ENCODE assay signal across 19 cellular contexts in genomic region chr9:79757074-79757473, GRCh38.
DNase-seq lines count a peak whose midpoint lies in the region; ATAC-seq and TF ChIP-seq lines count a peak whose summit lies in the region.
"Had no signal": no experiment of that assay in that cellular context is flagged by ENCODE, and none has a peak within 500 bp of the region (broad histone marks: within the 10 kb centered on the region; RNA-seq: fewer than 3 reads in every experiment).

No MANE protein-coding gene starts in this region.

- no peak overlapping the region for H3K56ac ChIP-seq in IMR-90 (ENCODE audit: extremely low read depth, insufficient read depth, low read length)

- no peak overlapping the region for H2AK5ac ChIP-seq in IMR-90 (ENCODE audit: low read depth, low read length)

- H2BK15ac ChIP-seq in IMR-90 (ENCODE audit: low read depth, low read length), result no peak overlapping the region

- POLR2A ChIA-PET in IMR-90 (lab: Charles Lee; ENCODE audit: unreplicated experiment), result no interaction called here

- intact Hi-C loops in IMR-90 (cut with micrococcal nuclease), result no loop called here

- H3K27me3 Mint-ChIP-seq in memory B cell, result no peaks in the 10 kb centered on the region
- H3K27me3 Mint-ChIP-seq: CD4-positive, CD25-positive, alpha-beta regulatory T cell had no signal

- TF ChIP-seq CTCF in IMR-90 (conservative IDR thresholded peaks at IDR 0.05; ENCODE audit: low read depth, low read length) (no peak), brain microvascular endothelial cell (IDR thresholded peaks at IDR 0.05; ENCODE audit: low read depth, low read length, missing control alignments) (no peak), hepatocyte (IDR thresholded peaks at IDR 0.05; ENCODE audit: poor library complexity) (no peak)

- ATAC-seq in IMR-90 (ENCODE audit: low read depth) (peak; percentile 66), memory B cell (ENCODE audit: low read depth) (no peak), HG03175 (IDR thresholded peaks at IDR 0.05; ENCODE audit: unreplicated experiment) (no peak)

- H3K79me1 ChIP-seq in IMR-90 (ENCODE audit: low read depth in 1 of 2, low read length in 2 of 2), result no peaks in the 10 kb centered on the region

- no peak overlapping the region for H3K4ac ChIP-seq in IMR-90 (ENCODE audit: low read depth, low read length)

- TF ChIP-seq POLR2A in IMR-90 (IDR thresholded peaks at IDR 0.05; ENCODE audit: low read depth, low read length), result no peak

- peaks cover 6% of the 10 kb centered on the region for H3K9me3 Mint-ChIP-seq in memory B cell

- H3K27ac ChIP-seq in IMR-90 (ENCODE audit: insufficient read depth, low read length), result peak overlapping the region; percentile 15; the same call in 1 of the 2 replicates
- peak overlapping the region; percentile 49 for H3K27ac ChIP-seq in rectal smooth muscle tissue (ENCODE audit: low read depth, low read length)
- peak overlapping the region; percentile 7 for H3K27ac ChIP-seq in stomach smooth muscle (ENCODE audit: low read length)
- no peak overlapping the region for H3K27ac ChIP-seq in brain microvascular endothelial cell
- H3K27ac ChIP-seq in hepatocyte, result no peak overlapping the region
- H3K27ac ChIP-seq: 22Rv1, BLaER1, C4-2B had no signal

- H2BK120ac ChIP-seq in IMR-90 (ENCODE audit: low read depth, low read length), result no peak overlapping the region

- H3K36me3 ChIP-seq in IMR-90 (ENCODE audit: control insufficient read depth, insufficient read depth, low read length) (no peaks in the 10 kb centered on the region), rectal smooth muscle tissue (ENCODE audit: control insufficient read depth, insufficient read depth, low read length) (no peaks in the 10 kb centered on the region), stomach smooth muscle (ENCODE audit: control insufficient read depth in 2 of 2, insufficient read depth in 2 of 2, low read length in 2 of 2) (no peaks in the 10 kb centered on the region), brain microvascular endothelial cell (replicated peaks) (no peaks in the 10 kb centered on the region), hepatocyte (replicated peaks; ENCODE audit: insufficient read depth, low read depth) (no peaks in the 10 kb centered on the region)
- H3K36me3 ChIP-seq: HAP-1 had no signal

- H3K27ac Mint-ChIP-seq in memory B cell, result peak overlapping the region; percentile 32
- H3K27ac Mint-ChIP-seq: B cell; CD8-positive, alpha-beta memory T cell; HFFc6 had no signal

- no peaks in the 10 kb centered on the region for H4K20me1 ChIP-seq in IMR-90 (ENCODE audit: insufficient read depth, low read length)
- H4K20me1 ChIP-seq in hepatocyte (ENCODE audit: insufficient read depth, poor library complexity, severe bottlenecking), result no peaks in the 10 kb centered on the region
- H4K20me1 ChIP-seq: BLaER1 had no signal

- H2AK9ac ChIP-seq in IMR-90 (replicated peaks; ENCODE audit: low read depth, low read length, poor library complexity), result no peak overlapping the region

- no peak overlapping the region for H3K23ac ChIP-seq in IMR-90 (ENCODE audit: low read depth, low read length)

- peaks cover 4% of the 10 kb centered on the region for H3K36me3 Mint-ChIP-seq in memory B cell
- H3K36me3 Mint-ChIP-seq: CD4-positive, CD25-positive, alpha-beta regulatory T cell had no signal

- no peaks in the 10 kb centered on the region for H3K9me1 ChIP-seq in IMR-90 (ENCODE audit: insufficient read depth, low read length)

- CTCF ChIA-PET in IMR-90 (lab: Yijun Ruan, JAX), result no interaction called here

- no TSS peak for BruUV-seq in IMR-90 (replicated peaks; lab: Mats Ljungman, UMichigan)

- no peak overlapping the region for H4K8ac ChIP-seq in IMR-90 (ENCODE audit: low read depth in 2 of 2, low read length in 2 of 2)

- H3K4me3 ChIP-seq in IMR-90 (ENCODE audit: insufficient read depth, low read depth, low read length), result no peak overlapping the region
- no peak overlapping the region for H3K4me3 ChIP-seq in rectal smooth muscle tissue (ENCODE audit: low read length)
- no peak overlapping the region for H3K4me3 ChIP-seq in stomach smooth muscle (ENCODE audit: low read length in 2 of 2)
- no peak overlapping the region for H3K4me3 ChIP-seq in brain microvascular endothelial cell (ENCODE audit: low read depth, low read length)
- H3K4me3 ChIP-seq in hepatocyte, result no peak overlapping the region
- H3K4me3 ChIP-seq: BLaER1, HAP-1 had no signal

- H3K18ac ChIP-seq in IMR-90 (ENCODE audit: low read depth, low read length), result no peak overlapping the region

- H4K91ac ChIP-seq in IMR-90 (ENCODE audit: insufficient read depth, low read depth, low read length), result no peak overlapping the region

- no peaks in the 10 kb centered on the region for H3K9me2 ChIP-seq in hepatocyte (replicated peaks; ENCODE audit: insufficient read depth)

- H4K5ac ChIP-seq in IMR-90 (ENCODE audit: low read depth, low read length), result no peak overlapping the region

- H3K4me1 ChIP-seq in IMR-90 (ENCODE audit: control insufficient read depth, insufficient read depth, low read length) (peaks cover 5% of the 10 kb centered on the region; the same call in 1 of the 2 replicates), rectal smooth muscle tissue (ENCODE audit: control insufficient read depth, insufficient read depth, low read length) (no peaks in the 10 kb centered on the region), stomach smooth muscle (ENCODE audit: control insufficient read depth, insufficient read depth, low read length) (peaks cover 4% of the 10 kb centered on the region), hepatocyte (ENCODE audit: insufficient read depth) (no peaks in the 10 kb centered on the region)
- H3K4me1 ChIP-seq: BLaER1, HAP-1 had no signal

- H3K9ac ChIP-seq in IMR-90 (ENCODE audit: low read depth, low read length), result no peak overlapping the region
- no peak overlapping the region for H3K9ac ChIP-seq in rectal smooth muscle tissue (ENCODE audit: low read length)
- H3K9ac ChIP-seq in stomach smooth muscle (ENCODE audit: low read length in 2 of 2), result no peak overlapping the region
- H3K9ac ChIP-seq: BLaER1 had no signal

- no peak overlapping the region for H2BK5ac ChIP-seq in IMR-90 (ENCODE audit: low read depth, low read length, poor library complexity, severe bottlenecking)

- dilution Hi-C loops in IMR-90 (cut with HindIII; ENCODE audit: low sequenced_read_pairs, unreplicated experiment), result no loop called here

- H3K9me3 ChIP-seq in IMR-90 (ENCODE audit: control insufficient read depth, insufficient read depth, low read length), result no peaks in the 10 kb centered on the region
- no peaks in the 10 kb centered on the region for H3K9me3 ChIP-seq in stomach smooth muscle (ENCODE audit: control insufficient read depth in 2 of 2, low read length in 2 of 2)
- H3K9me3 ChIP-seq in hepatocyte (ENCODE audit: low read depth), result no peaks in the 10 kb centered on the region
- H3K9me3 ChIP-seq: HAP-1 had no signal

- H3K4me1 Mint-ChIP-seq in memory B cell, result no peaks in the 10 kb centered on the region
- H3K4me1 Mint-ChIP-seq: B cell; CD8-positive, alpha-beta memory T cell had no signal

- H2AFZ ChIP-seq in IMR-90 (replicated peaks; ENCODE audit: low read length, poor library complexity), result no peak overlapping the region
- H2AFZ ChIP-seq in hepatocyte, result no peak overlapping the region

- no peak for TF ChIP-seq RAD21 in IMR-90 (IDR thresholded peaks at IDR 0.05; ENCODE audit: low read length)

- H2BK20ac ChIP-seq in IMR-90 (ENCODE audit: low read depth, low read length), result no peak overlapping the region

- H3K27me3 ChIP-seq in IMR-90 (ENCODE audit: control insufficient read depth, insufficient read depth, low read length) (no peaks in the 10 kb centered on the region), rectal smooth muscle tissue (ENCODE audit: control insufficient read depth, insufficient read depth, low read length) (no peaks in the 10 kb centered on the region), stomach smooth muscle (ENCODE audit: control insufficient read depth in 1 of 2, insufficient read depth in 2 of 2, low read length in 2 of 2) (no peaks in the 10 kb centered on the region), brain microvascular endothelial cell (replicated peaks) (no peaks in the 10 kb centered on the region), hepatocyte (no peaks in the 10 kb centered on the region)
- H3K27me3 ChIP-seq: BLaER1 had no signal

- no peak overlapping the region for H3K14ac ChIP-seq in IMR-90 (replicated peaks; ENCODE audit: low read depth, low read length)

- DNase-seq in IMR-90, result no peak
- no peak for DNase-seq in memory B cell (ENCODE audit: low spot score in 2 of 2)
- DNase-seq in brain microvascular endothelial cell, result no peak
- DNase-seq in hepatocyte (ENCODE audit: low spot score), result no peak
- DNase-seq: CD4-positive, CD25-positive, alpha-beta regulatory T cell; CD8-positive, alpha-beta memory T cell; DMS 273 treated with DMSO at 0.1 percent for 48 hours; DMS79 treated with DMSO at 0.1 percent for 48 hours; GF-D8; GOT3; HFFc6 had no signal

- H3K79me2 ChIP-seq in hepatocyte, result no peaks in the 10 kb centered on the region

- H3K4me2 ChIP-seq in IMR-90 (ENCODE audit: low read depth, low read length) (no peak overlapping the region), hepatocyte (no peak overlapping the region)
- H3K4me2 ChIP-seq: BLaER1 had no signal

- in situ Hi-C loops in IMR-90 (cut with MboI; ENCODE audit: low sequenced_read_pairs) (no loop called here), brain microvascular endothelial cell (cut with HindIII; ENCODE audit: low pct_ligation_motif_present, low sequenced_read_pairs) (no loop called here)

- H3K4me3 Mint-ChIP-seq in memory B cell, result no peak overlapping the region
- H3K4me3 Mint-ChIP-seq: B cell; CD4-positive, CD25-positive, alpha-beta regulatory T cell; CD8-positive, alpha-beta memory T cell; HFFc6 had no signal

TF ChIP-seq in IMR-90, 13 proteins besides CTCF, POLR2A, EP300 and RAD21 (continues in another document):
- TF ChIP-seq MAZ (IDR thresholded peaks at IDR 0.05; ENCODE audit: borderline replicate concordance, low read depth, low read length), result no peak
- TF ChIP-seq USF2 (IDR thresholded peaks at IDR 0.05; ENCODE audit: low read depth, low read length), result no peak
- no peak for TF ChIP-seq BHLHE40 (IDR thresholded peaks at IDR 0.05; ENCODE audit: low read depth, low read length)
- TF ChIP-seq NFE2L2 (IDR thresholded peaks at IDR 0.05; ENCODE audit: low read depth, low read length), result no peak
- TF ChIP-seq FOS (IDR thresholded peaks at IDR 0.05; ENCODE audit: low read depth, low read length), result no peak
- TF ChIP-seq SMC3 (IDR thresholded peaks at IDR 0.05; ENCODE audit: low read depth, low read length), result no peak
- TF ChIP-seq RFX5 (IDR thresholded peaks at IDR 0.05; ENCODE audit: low read depth, low read length), result no peak
- no peak for TF ChIP-seq MAFK (IDR thresholded peaks at IDR 0.05; ENCODE audit: low read depth, low read length)
- no peak for TF ChIP-seq CEBPB (IDR thresholded peaks at IDR 0.05; ENCODE audit: low read depth, low read length)

Comparison
In these comparisons a context has a peak if more than half of its experiments do, and no peak if none do; other contexts are left out.
1. H3K27ac ChIP-seq: peak in IMR-90 (single experiment), rectal smooth muscle tissue (single experiment) and stomach smooth muscle (single experiment); none in brain microvascular endothelial cell (single experiment) and hepatocyte (single experiment).